ENCODE assay signal across 1 cellular context in the genomic region with DNA sequence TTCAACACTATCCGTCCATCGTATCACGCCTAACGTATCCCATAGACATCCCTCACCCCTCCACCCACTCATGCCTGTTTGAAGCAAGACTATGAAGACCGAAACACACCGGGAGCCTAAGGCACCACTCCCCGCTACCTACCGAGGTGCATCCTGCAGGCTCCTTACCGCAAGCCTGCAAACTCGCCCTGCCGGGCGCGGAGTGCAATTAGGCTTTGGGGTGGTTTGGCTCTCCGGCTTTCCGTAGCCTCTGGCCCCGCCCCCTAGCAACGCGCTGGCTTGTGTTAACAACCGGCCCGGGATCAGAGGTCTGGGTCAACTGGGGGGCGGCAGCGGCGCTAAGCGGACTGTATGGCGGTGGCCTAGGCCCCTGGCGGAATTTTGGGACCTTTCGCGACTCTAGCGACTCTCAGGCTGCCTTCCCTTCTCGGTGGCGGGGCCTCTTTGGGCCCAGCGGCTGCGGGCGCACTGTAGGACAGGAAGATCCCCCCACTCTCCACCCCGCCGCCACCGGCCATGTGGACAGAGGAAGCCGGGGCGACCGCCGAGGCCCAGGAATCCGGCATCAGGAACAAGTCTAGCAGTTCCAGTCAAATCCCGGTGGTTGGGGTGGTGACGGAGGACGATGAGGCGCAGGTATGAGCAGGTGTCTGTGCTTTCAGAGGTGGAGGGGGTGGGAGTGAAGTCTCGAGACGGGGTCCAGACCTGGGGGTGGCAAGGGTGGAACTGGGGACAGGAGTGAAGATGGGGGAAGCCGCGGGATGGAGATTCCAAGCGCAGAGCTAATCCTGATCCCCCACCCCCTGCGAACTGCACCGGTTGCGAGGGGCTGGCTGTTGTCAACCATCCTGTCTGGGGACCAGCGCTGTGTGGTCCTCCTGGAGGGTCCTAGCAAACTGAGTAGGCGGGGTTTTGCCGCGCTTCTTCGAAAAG.
TF ChIP-seq lines count a peak whose summit lies in the region.

A gene with protein sequence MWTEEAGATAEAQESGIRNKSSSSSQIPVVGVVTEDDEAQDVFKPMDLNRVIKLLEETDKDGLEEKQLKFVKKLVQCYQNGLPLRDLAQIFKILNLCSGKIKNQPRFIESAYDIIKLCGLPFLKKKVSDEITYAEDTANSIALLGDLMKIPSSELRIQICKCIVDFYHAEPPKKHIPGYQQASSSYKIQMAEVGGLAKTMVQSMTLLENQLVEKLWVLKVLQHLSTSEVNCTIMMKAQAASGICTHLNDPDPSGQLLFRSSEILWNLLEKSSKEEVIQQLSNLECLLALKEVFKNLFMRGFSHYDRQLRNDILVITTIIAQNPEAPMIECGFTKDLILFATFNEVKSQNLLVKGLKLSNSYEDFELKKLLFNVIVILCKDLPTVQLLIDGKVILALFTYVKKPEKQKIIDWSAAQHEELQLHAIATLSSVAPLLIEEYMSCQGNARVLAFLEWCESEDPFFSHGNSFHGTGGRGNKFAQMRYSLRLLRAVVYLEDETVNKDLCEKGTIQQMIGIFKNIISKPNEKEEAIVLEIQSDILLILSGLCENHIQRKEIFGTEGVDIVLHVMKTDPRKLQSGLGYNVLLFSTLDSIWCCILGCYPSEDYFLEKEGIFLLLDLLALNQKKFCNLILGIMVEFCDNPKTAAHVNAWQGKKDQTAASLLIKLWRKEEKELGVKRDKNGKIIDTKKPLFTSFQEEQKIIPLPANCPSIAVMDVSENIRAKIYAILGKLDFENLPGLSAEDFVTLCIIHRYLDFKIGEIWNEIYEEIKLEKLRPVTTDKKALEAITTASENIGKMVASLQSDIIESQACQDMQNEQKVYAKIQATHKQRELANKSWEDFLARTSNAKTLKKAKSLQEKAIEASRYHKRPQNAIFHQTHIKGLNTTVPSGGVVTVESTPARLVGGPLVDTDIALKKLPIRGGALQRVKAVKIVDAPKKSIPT (plus strand): TSS at position 266 of the 933 bp plus-strand sequence. CDS start 251 bp downstream, at position 517.

TF ChIP-seq in HepG2, 621 proteins besides CTCF, POLR2A, EP300 and RAD21 (continued from another document and continues in another):
- TF ChIP-seq RERE (CRISPR knock-in tag; IDR thresholded peaks at IDR 0.05; ENCODE audit: low read depth) (no peak), NPAS2 (CRISPR knock-in tag; IDR thresholded peaks at IDR 0.05; ENCODE audit: borderline replicate concordance) (no peak), MIER3 (CRISPR knock-in tag; IDR thresholded peaks at IDR 0.05; ENCODE audit: borderline replicate concordance) (peak; percentile 52), TAF1 (CRISPR knock-in tag; IDR thresholded peaks at IDR 0.05) (peak; percentile 46; the same call in 1 of the 2 replicates), NR2F1 (CRISPR knock-in tag; IDR thresholded peaks at IDR 0.05) (peak; percentile 75 to 93), ZNF773 (CRISPR knock-in tag; IDR thresholded peaks at IDR 0.05; ENCODE audit: borderline replicate concordance) (no peak), FOXA1 (IDR thresholded peaks at IDR 0.05) (no peak), FOXA1 (CRISPR knock-in tag; IDR thresholded peaks at IDR 0.05) (no peak), HOXA5 (CRISPR knock-in tag; IDR thresholded peaks at IDR 0.05) (peak; percentile 49; the same call in 1 of the 2 replicates), FOXM1 (CRISPR knock-in tag; IDR thresholded peaks at IDR 0.05) (no peak), PHF21A (CRISPR knock-in tag; IDR thresholded peaks at IDR 0.05) (peak; percentile 63), ZNF230 (CRISPR knock-in tag; IDR thresholded peaks at IDR 0.05) (peak; percentile 81; the same call in 1 of the 2 replicates), ZNF768 (CRISPR knock-in tag; IDR thresholded peaks at IDR 0.05) (peak; percentile 52), HNRNPLL (IDR thresholded peaks at IDR 0.05; ENCODE audit: low read depth, low read length, poor library complexity, severe bottlenecking) (peak; percentile 70), ZNF761 (CRISPR knock-in tag; conservative IDR thresholded peaks at IDR 0.05) (peak; percentile 78), ZNF674 (CRISPR knock-in tag; IDR thresholded peaks at IDR 0.05; ENCODE audit: low read depth) (0 out of 2 replicates have a peak, but pooled peaks have one; percentile 54), ZNF567 (CRISPR knock-in tag; IDR thresholded peaks at IDR 0.05; ENCODE audit: borderline replicate concordance) (0 out of 2 replicates have a peak, but pooled peaks have one; percentile 42), PTBP1 (IDR thresholded peaks at IDR 0.05; ENCODE audit: low read depth, low read length, poor library complexity, severe bottlenecking) (no peak), SRSF1 (optimal IDR thresholded peaks at IDR 0.05; ENCODE audit: low read depth, low read length) (no peak), ETV6 (CRISPR knock-in tag; conservative IDR thresholded peaks at IDR 0.05) (0 out of 2 replicates have a peak, but pooled peaks have one; percentile 41), ZNF580 (CRISPR knock-in tag; IDR thresholded peaks at IDR 0.05; ENCODE audit: borderline replicate concordance, low read depth) (no peak), ZNF264 (CRISPR knock-in tag; IDR thresholded peaks at IDR 0.05) (no peak), ZNF260 (CRISPR knock-in tag; IDR thresholded peaks at IDR 0.05; ENCODE audit: borderline replicate concordance, low read depth) (no peak), ZNF749 (CRISPR knock-in tag; IDR thresholded peaks at IDR 0.05; ENCODE audit: borderline replicate concordance) (no peak), ZNF570 (CRISPR knock-in tag; IDR thresholded peaks at IDR 0.05; ENCODE audit: borderline replicate concordance) (no peak), TCF7L2 (IDR thresholded peaks at IDR 0.05; ENCODE audit: low read depth, low read length) (no peak), ZNF639 (CRISPR knock-in tag; conservative IDR thresholded peaks at IDR 0.05) (peak; percentile 25; the same call in 1 of the 2 replicates), RXRA (CRISPR knock-in tag; IDR thresholded peaks at IDR 0.05) (peak; percentile 93), MAFK (conservative IDR thresholded peaks at IDR 0.05 in 1 of 2, IDR thresholded peaks at IDR 0.05 in 1 of 2; ENCODE audit: low read length in 2 of 2) (no peak), HNF4A (CRISPR knock-in tag; IDR thresholded peaks at IDR 0.05) (peak; percentile 69), KMT2A (CRISPR knock-in tag; IDR thresholded peaks at IDR 0.05) (peak; percentile 83), IKZF4 (CRISPR knock-in tag; IDR thresholded peaks at IDR 0.05; ENCODE audit: borderline replicate concordance, low read depth, not compliant biosample characterization) (peak; percentile 54), RORA (CRISPR knock-in tag; IDR thresholded peaks at IDR 0.05) (no peak)
- TF ChIP-seq, protein P1, sequence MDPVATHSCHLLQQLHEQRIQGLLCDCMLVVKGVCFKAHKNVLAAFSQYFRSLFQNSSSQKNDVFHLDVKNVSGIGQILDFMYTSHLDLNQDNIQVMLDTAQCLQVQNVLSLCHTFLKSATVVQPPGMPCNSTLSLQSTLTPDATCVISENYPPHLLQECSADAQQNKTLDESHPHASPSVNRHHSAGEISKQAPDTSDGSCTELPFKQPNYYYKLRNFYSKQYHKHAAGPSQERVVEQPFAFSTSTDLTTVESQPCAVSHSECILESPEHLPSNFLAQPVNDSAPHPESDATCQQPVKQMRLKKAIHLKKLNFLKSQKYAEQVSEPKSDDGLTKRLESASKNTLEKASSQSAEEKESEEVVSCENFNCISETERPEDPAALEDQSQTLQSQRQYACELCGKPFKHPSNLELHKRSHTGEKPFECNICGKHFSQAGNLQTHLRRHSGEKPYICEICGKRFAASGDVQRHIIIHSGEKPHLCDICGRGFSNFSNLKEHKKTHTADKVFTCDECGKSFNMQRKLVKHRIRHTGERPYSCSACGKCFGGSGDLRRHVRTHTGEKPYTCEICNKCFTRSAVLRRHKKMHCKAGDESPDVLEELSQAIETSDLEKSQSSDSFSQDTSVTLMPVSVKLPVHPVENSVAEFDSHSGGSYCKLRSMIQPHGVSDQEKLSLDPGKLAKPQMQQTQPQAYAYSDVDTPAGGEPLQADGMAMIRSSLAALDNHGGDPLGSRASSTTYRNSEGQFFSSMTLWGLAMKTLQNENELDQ (CRISPR knock-in tag; IDR thresholded peaks at IDR 0.05; ENCODE audit: borderline replicate concordance), result no peak
- TF ChIP-seq, protein P2, sequence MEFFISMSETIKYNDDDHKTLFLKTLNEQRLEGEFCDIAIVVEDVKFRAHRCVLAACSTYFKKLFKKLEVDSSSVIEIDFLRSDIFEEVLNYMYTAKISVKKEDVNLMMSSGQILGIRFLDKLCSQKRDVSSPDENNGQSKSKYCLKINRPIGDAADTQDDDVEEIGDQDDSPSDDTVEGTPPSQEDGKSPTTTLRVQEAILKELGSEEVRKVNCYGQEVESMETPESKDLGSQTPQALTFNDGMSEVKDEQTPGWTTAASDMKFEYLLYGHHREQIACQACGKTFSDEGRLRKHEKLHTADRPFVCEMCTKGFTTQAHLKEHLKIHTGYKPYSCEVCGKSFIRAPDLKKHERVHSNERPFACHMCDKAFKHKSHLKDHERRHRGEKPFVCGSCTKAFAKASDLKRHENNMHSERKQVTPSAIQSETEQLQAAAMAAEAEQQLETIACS (CRISPR knock-in tag; IDR thresholded peaks at IDR 0.05), result no peak
- TF ChIP-seq, protein P3, sequence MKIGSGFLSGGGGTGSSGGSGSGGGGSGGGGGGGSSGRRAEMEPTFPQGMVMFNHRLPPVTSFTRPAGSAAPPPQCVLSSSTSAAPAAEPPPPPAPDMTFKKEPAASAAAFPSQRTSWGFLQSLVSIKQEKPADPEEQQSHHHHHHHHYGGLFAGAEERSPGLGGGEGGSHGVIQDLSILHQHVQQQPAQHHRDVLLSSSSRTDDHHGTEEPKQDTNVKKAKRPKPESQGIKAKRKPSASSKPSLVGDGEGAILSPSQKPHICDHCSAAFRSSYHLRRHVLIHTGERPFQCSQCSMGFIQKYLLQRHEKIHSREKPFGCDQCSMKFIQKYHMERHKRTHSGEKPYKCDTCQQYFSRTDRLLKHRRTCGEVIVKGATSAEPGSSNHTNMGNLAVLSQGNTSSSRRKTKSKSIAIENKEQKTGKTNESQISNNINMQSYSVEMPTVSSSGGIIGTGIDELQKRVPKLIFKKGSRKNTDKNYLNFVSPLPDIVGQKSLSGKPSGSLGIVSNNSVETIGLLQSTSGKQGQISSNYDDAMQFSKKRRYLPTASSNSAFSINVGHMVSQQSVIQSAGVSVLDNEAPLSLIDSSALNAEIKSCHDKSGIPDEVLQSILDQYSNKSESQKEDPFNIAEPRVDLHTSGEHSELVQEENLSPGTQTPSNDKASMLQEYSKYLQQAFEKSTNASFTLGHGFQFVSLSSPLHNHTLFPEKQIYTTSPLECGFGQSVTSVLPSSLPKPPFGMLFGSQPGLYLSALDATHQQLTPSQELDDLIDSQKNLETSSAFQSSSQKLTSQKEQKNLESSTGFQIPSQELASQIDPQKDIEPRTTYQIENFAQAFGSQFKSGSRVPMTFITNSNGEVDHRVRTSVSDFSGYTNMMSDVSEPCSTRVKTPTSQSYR (CRISPR knock-in tag; IDR thresholded peaks at IDR 0.05; ENCODE audit: borderline replicate concordance), result no peak
- TF ChIP-seq, protein P4, sequence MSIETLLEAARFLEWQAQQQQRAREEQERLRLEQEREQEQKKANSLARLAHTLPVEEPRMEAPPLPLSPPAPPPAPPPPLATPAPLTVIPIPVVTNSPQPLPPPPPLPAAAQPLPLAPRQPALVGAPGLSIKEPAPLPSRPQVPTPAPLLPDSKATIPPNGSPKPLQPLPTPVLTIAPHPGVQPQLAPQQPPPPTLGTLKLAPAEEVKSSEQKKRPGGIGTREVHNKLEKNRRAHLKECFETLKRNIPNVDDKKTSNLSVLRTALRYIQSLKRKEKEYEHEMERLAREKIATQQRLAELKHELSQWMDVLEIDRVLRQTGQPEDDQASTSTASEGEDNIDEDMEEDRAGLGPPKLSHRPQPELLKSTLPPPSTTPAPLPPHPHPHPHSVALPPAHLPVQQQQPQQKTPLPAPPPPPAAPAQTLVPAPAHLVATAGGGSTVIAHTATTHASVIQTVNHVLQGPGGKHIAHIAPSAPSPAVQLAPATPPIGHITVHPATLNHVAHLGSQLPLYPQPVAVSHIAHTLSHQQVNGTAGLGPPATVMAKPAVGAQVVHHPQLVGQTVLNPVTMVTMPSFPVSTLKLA (IDR thresholded peaks at IDR 0.05), result 0 out of 2 replicates have a peak, but pooled peaks have one; percentile 48
